In genomic region chr2:112784199-112785189, GRCh38 we compare ENCODE assay signal across 1 cellular context.
TF ChIP-seq lines count a peak whose summit lies in the region.

Gene IL1A, minus strand, starts transcription at chr2:112784493. Its CDS starts 723 bp downstream, at chr2:112783770.

TF ChIP-seq in GM23338, 12 proteins besides CTCF, POLR2A, EP300 and RAD21 (continued from another document):
- TF ChIP-seq ZNF462 (CRISPR knock-in tag; IDR thresholded peaks at IDR 0.05) (no peak), REST (IDR thresholded peaks at IDR 0.05; ENCODE audit: unreplicated experiment) (no peak), NANOG (IDR thresholded peaks at IDR 0.05; ENCODE audit: borderline replicate concordance) (no peak), EZH2phosphoT487 (IDR thresholded peaks at IDR 0.05; ENCODE audit: unreplicated experiment) (no peak)
